8 cellular contexts compared by ENCODE assay signal in the genomic region with DNA sequence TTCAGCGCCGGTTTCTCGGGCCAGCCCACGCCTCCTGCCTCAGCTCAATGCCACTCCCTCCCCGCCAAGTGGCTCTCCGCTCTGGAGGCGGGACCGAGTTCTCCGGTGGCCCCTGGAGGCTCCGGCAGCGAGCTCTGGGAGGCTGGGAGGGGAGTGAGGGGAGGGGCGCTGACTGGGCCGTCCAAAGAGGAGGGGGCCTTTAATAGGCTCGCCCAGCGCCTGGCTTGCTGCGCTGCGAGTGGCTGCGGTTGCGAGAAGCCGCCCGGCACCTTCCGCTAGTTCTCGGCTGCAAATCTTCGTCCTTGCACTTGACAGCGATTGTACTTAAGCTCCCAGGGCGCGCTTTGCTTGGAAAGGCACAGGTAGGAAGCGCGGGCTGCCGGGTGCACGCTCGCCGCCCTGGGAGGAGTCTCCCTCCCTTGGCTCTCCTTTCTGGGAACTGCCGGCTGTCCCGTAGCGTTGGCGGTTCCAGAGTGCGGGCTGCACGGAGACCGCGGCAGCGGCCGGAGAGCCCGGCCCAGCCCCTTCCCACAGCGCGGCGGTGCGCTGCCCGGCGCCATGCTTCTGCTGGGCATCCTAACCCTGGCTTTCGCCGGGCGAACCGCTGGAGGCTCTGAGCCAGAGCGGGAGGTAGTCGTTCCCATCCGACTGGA. TPM values are rescaled to one million over a fixed set of nuclear protein-coding genes. Genes with fewer than 3 reads are reported as not detected.
DNase-seq lines count a peak whose midpoint lies in the region; ATAC-seq, FAIRE-seq and TF ChIP-seq lines count a peak whose summit lies in the region.

A gene with protein sequence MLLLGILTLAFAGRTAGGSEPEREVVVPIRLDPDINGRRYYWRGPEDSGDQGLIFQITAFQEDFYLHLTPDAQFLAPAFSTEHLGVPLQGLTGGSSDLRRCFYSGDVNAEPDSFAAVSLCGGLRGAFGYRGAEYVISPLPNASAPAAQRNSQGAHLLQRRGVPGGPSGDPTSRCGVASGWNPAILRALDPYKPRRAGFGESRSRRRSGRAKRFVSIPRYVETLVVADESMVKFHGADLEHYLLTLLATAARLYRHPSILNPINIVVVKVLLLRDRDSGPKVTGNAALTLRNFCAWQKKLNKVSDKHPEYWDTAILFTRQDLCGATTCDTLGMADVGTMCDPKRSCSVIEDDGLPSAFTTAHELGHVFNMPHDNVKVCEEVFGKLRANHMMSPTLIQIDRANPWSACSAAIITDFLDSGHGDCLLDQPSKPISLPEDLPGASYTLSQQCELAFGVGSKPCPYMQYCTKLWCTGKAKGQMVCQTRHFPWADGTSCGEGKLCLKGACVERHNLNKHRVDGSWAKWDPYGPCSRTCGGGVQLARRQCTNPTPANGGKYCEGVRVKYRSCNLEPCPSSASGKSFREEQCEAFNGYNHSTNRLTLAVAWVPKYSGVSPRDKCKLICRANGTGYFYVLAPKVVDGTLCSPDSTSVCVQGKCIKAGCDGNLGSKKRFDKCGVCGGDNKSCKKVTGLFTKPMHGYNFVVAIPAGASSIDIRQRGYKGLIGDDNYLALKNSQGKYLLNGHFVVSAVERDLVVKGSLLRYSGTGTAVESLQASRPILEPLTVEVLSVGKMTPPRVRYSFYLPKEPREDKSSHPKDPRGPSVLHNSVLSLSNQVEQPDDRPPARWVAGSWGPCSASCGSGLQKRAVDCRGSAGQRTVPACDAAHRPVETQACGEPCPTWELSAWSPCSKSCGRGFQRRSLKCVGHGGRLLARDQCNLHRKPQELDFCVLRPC (plus strand): TSS at position 230 of the 653 bp plus-strand sequence. CDS start 329 bp downstream, at position 559.

- intact Hi-C loops in activated CD4-positive, alpha-beta memory T cell treated with anti-CD3 and anti-CD28 coated beads for 36 hours (cut with micrococcal nuclease): no loop called here
- intact Hi-C loops in natural killer cell (cut with micrococcal nuclease): no loop called here

- CTCF ChIA-PET in activated CD4-positive, alpha-beta memory T cell treated with anti-CD3 and anti-CD28 coated beads for 36 hours (lab: Charles Lee): interaction anchor here (1.1 to 1.9 kb wide), 4 partner anchors 11 to 446 kb away, joined by 4 to 5 read pairs (median 4); no protein-coding TSS in a partner anchor

- TF ChIP-seq CTCF in fibroblast of pulmonary artery (IDR thresholded peaks at IDR 0.05; ENCODE audit: low read length, missing control alignments) (no peak), natural killer cell (IDR thresholded peaks at IDR 0.05) (no peak)

- ATAC-seq in natural killer cell: peak; percentile 68 to 83 (median 71)

- DNase-seq in activated CD8-positive, alpha-beta memory T cell treated with anti-CD3 and anti-CD28 coated beads for 24 hours: peak; percentile 62
- DNase-seq in activated CD8-positive, alpha-beta memory T cell treated with anti-CD3 and anti-CD28 coated beads, Interleukin-2, amount 50 U/mL, for 4 hours: no peak
- DNase-seq in NCI-H1105 treated with DMSO at 0.1 percent for 48 hours (lab: John Stamatoyannopoulos, UW) (peak; percentile 96), fibroblast of pulmonary artery (ENCODE audit: low read depth) (peak; percentile 90), natural killer cell (no peak), urothelium cell line (ENCODE audit: low spot score) (peak; percentile 88), OCI-M2 (lab: John Stamatoyannopoulos, UW; ENCODE audit: unreplicated experiment) (no peak)
- DNase-seq in activated CD4-positive, alpha-beta memory T cell treated with anti-CD3 and anti-CD28 coated beads for 36 hours: peak; percentile 65

- H3K27me3 Mint-ChIP-seq in activated CD4-positive, alpha-beta memory T cell treated with anti-CD3 and anti-CD28 coated beads for 36 hours: peaks cover 41% of the 10 kb centered on the region
- H3K27me3 Mint-ChIP-seq in natural killer cell (ENCODE audit: low read depth in 2 of 2): peaks cover 33 to 41% of the 10 kb centered on the region in 2 donors

- H3K4me3 ChIP-seq in fibroblast of pulmonary artery (replicated peaks; ENCODE audit: low read depth, low read length): peak within 1 kb of the TSS; percentile 70

- peak within 1 kb of the TSS; percentile 39 for H3K4me3 Mint-ChIP-seq in activated CD4-positive, alpha-beta memory T cell treated with anti-CD3 and anti-CD28 coated beads for 36 hours
- peak within 1 kb of the TSS; percentile 82 for H3K4me3 Mint-ChIP-seq in natural killer cell

- no peak within 1 kb of the TSS for H3K27ac Mint-ChIP-seq in activated CD4-positive, alpha-beta memory T cell treated with anti-CD3 and anti-CD28 coated beads for 36 hours
- no peak within 1 kb of the TSS for H3K27ac Mint-ChIP-seq in natural killer cell

- H3K4me1 Mint-ChIP-seq in activated CD4-positive, alpha-beta memory T cell treated with anti-CD3 and anti-CD28 coated beads for 36 hours (ENCODE audit: low read depth): peaks cover 8% of the 10 kb centered on the region
- H3K4me1 Mint-ChIP-seq in natural killer cell: peaks cover 5 to 17% of the 10 kb centered on the region in 2 donors

- POLR2A ChIA-PET in activated CD4-positive, alpha-beta memory T cell treated with anti-CD3 and anti-CD28 coated beads for 36 hours (lab: Charles Lee): no interaction called here

- FAIRE-seq in urothelium cell line (lab: Jason Lieb, UNC): no peak

- H3K9me3 Mint-ChIP-seq in activated CD4-positive, alpha-beta memory T cell treated with anti-CD3 and anti-CD28 coated beads for 36 hours: no peaks in the 10 kb centered on the region
- no peaks in the 10 kb centered on the region for H3K9me3 Mint-ChIP-seq in natural killer cell

- no peaks in the 10 kb centered on the region for H3K36me3 Mint-ChIP-seq in activated CD4-positive, alpha-beta memory T cell treated with anti-CD3 and anti-CD28 coated beads for 36 hours
- no peaks in the 10 kb centered on the region for H3K36me3 Mint-ChIP-seq in natural killer cell

RNA-seq across cellular contexts. Expression of the gene that starts here (rescaled TPM):
- not detected for total RNA-seq in activated CD4-positive, alpha-beta memory T cell treated with anti-CD3 and anti-CD28 coated beads for 36 hours
- total RNA-seq in natural killer cell: under 1 TPM in 1 of 3 donors, not detected in 2; 0.20 TPM

Comparison
In these comparisons a context has a peak if more than half of its experiments do, and no peak if none do; other contexts are left out.
1. DNase-seq: peak in activated CD8-positive, alpha-beta memory T cell treated with anti-CD3 and anti-CD28 coated beads for 24 hours (single experiment), NCI-H1105 treated with DMSO at 0.1 percent for 48 hours (single experiment), fibroblast of pulmonary artery (single experiment) and urothelium cell line (single experiment); none in activated CD8-positive, alpha-beta memory T cell treated with anti-CD3 and anti-CD28 coated beads, Interleukin-2, amount 50 U/mL, for 4 hours (single experiment), natural killer cell (single experiment) and OCI-M2 (single experiment).
2. Peak in DNase-seq in activated CD4-positive, alpha-beta memory T cell treated with anti-CD3 and anti-CD28 coated beads for 36 hours; RNA of the gene not detected or under 1 TPM.
3. Peak in ATAC-seq in natural killer cell; RNA of the gene not detected or under 1 TPM.